In genomic region chr12:132066749-132067148, GRCh38 we compare ENCODE assay signal across 16 cellular contexts.
DNase-seq lines count a peak whose midpoint lies in the region; ATAC-seq, FAIRE-seq and TF ChIP-seq lines count a peak whose summit lies in the region.
"Had no signal": no experiment of that assay in that cellular context is flagged by ENCODE, and none has a peak within 500 bp of the region (broad histone marks: within the 10 kb centered on the region; RNA-seq: fewer than 3 reads in every experiment).

No MANE protein-coding gene starts in this region.

- TF ChIP-seq CTCF in CD4-positive, alpha-beta T cell (IDR thresholded peaks at IDR 0.05), result no peak

- H2BK5ac ChIP-seq in trophoblast cell (ENCODE audit: low read depth, low read length, poor library complexity), result no peak overlapping the region

- H3K23ac ChIP-seq in trophoblast cell (ENCODE audit: low read length), result no peak overlapping the region

- H3K27me3 ChIP-seq in CD4-positive, alpha-beta T cell (ENCODE audit: control insufficient read depth, insufficient read depth, low read length), result no peaks in the 10 kb centered on the region
- no peaks in the 10 kb centered on the region for H3K27me3 ChIP-seq in trophoblast cell (ENCODE audit: insufficient read depth, low read length)
- H3K27me3 ChIP-seq: breast epithelium, upper lobe of left lung had no signal

- peak overlapping the region; percentile 80 for H3K4me3 Mint-ChIP-seq in CD4-positive, alpha-beta T cell
- H3K4me3 Mint-ChIP-seq in activated T-helper 1 cell treated with anti-CD3 and anti-CD28 coated beads, Interleukin-12 subunit alpha, Interleukin-12 subunit beta, Interleukin-2, Interleukin-4 antibody, amounts not matched to agents 30 ng/mL and 10 ng/mL and 1 ng/mL, durations not matched to agents 14 hours and 24 hours and 36 hours, result peak overlapping the region; percentile 73

- H3K4me3 ChIP-seq in trophoblast cell (ENCODE audit: low read depth, low read length), result no peak overlapping the region
- H3K4me3 ChIP-seq: breast epithelium, lung, upper lobe of left lung had no signal

- intact Hi-C loops in CD4-positive, alpha-beta T cell (cut with DNase I, micrococcal nuclease), result no loop called here
- intact Hi-C loops in activated T-helper 1 cell treated with anti-CD3 and anti-CD28 coated beads, Interleukin-12 subunit alpha, Interleukin-12 subunit beta, Interleukin-2, Interleukin-4 antibody, amounts not matched to agents 30 ng/mL and 10 ng/mL and 1 ng/mL, durations not matched to agents 14 hours and 24 hours and 36 hours (cut with micrococcal nuclease), result no loop called here

- CTCF ChIA-PET in CD4-positive, alpha-beta T cell (lab: Charles Lee), result no interaction called here

- no peaks in the 10 kb centered on the region for H3K27me3 Mint-ChIP-seq in CD4-positive, alpha-beta T cell
- no peaks in the 10 kb centered on the region for H3K27me3 Mint-ChIP-seq in activated T-helper 1 cell treated with anti-CD3 and anti-CD28 coated beads, Interleukin-12 subunit alpha, Interleukin-12 subunit beta, Interleukin-2, Interleukin-4 antibody, amounts not matched to agents 30 ng/mL and 10 ng/mL and 1 ng/mL, durations not matched to agents 14 hours and 24 hours and 36 hours (ENCODE audit: insufficient read depth)

- no peak for TF ChIP-seq POLR2A in GM12891 (IDR thresholded peaks at IDR 0.05; ENCODE audit: low read depth, low read length)

- no peak overlapping the region for H3K4ac ChIP-seq in trophoblast cell (ENCODE audit: low read depth, low read length)

- FAIRE-seq in GM12891 (lab: Jason Lieb, UNC), result peak; percentile 48

- H3K4me1 Mint-ChIP-seq in CD4-positive, alpha-beta T cell (ENCODE audit: low read depth), result peaks cover 27% of the 10 kb centered on the region
- peaks cover 23% of the 10 kb centered on the region for H3K4me1 Mint-ChIP-seq in activated T-helper 1 cell treated with anti-CD3 and anti-CD28 coated beads, Interleukin-12 subunit alpha, Interleukin-12 subunit beta, Interleukin-2, Interleukin-4 antibody, amounts not matched to agents 30 ng/mL and 10 ng/mL and 1 ng/mL, durations not matched to agents 14 hours and 24 hours and 36 hours (ENCODE audit: low read depth)

- peak overlapping the region; percentile 70 for H3K27ac Mint-ChIP-seq in CD4-positive, alpha-beta T cell
- no peak overlapping the region for H3K27ac Mint-ChIP-seq in activated T-helper 1 cell treated with anti-CD3 and anti-CD28 coated beads, Interleukin-12 subunit alpha, Interleukin-12 subunit beta, Interleukin-2, Interleukin-4 antibody, amounts not matched to agents 30 ng/mL and 10 ng/mL and 1 ng/mL, durations not matched to agents 14 hours and 24 hours and 36 hours

- POLR2A ChIA-PET in CD4-positive, alpha-beta T cell (lab: Charles Lee), result no interaction called here

- DNase-seq in CD4-positive, alpha-beta T cell, result no peak
- DNase-seq in GM12891 (ENCODE audit: insufficient read length, low spot score) (no peak), myocyte (ENCODE audit: low read depth) (peak; percentile 34), NCI-H128 (lab: John Stamatoyannopoulos, UW; ENCODE audit: unreplicated experiment) (no peak), trophoblast cell (no peak), cerebellum (ENCODE audit: low spot score) (no peak)
- no peak for DNase-seq in activated T-helper 1 cell treated with anti-CD3 and anti-CD28 coated beads, Interleukin-12 subunit alpha, Interleukin-12 subunit beta, Interleukin-2, Interleukin-4 antibody, amounts not matched to agents 30 ng/mL and 10 ng/mL and 1 ng/mL, durations not matched to agents 14 hours and 24 hours and 36 hours (ENCODE audit: low spot score)
- DNase-seq: AML-193, DMS53, NCI-H1092 treated with DMSO at 0.1 percent for 48 hours, NCI-H748 treated with DMSO at 0.1 percent for 48 hours had no signal

- no peak overlapping the region for H2BK12ac ChIP-seq in trophoblast cell (ENCODE audit: low read length)

- H3K18ac ChIP-seq in trophoblast cell (ENCODE audit: low read length), result no peak overlapping the region

- no peaks in the 10 kb centered on the region for H3K9me3 Mint-ChIP-seq in CD4-positive, alpha-beta T cell
- H3K9me3 Mint-ChIP-seq in activated T-helper 1 cell treated with anti-CD3 and anti-CD28 coated beads, Interleukin-12 subunit alpha, Interleukin-12 subunit beta, Interleukin-2, Interleukin-4 antibody, amounts not matched to agents 30 ng/mL and 10 ng/mL and 1 ng/mL, durations not matched to agents 14 hours and 24 hours and 36 hours, result no peaks in the 10 kb centered on the region

- H4K8ac ChIP-seq in trophoblast cell (ENCODE audit: low read depth, low read length), result no peak overlapping the region

- H3K4me2 ChIP-seq in trophoblast cell (ENCODE audit: low read length), result no peak overlapping the region

- no peak overlapping the region for H3K9ac ChIP-seq in trophoblast cell (ENCODE audit: low read length)

- no peak for ATAC-seq in CD4-positive, alpha-beta T cell (ENCODE audit: poor library complexity)
- no peak for ATAC-seq in GM18870 (IDR thresholded peaks at IDR 0.05; ENCODE audit: unreplicated experiment)
- ATAC-seq: Panc1 had no signal

- H3K27ac ChIP-seq in CD4-positive, alpha-beta T cell (ENCODE audit: low read depth, low read length), result no peak overlapping the region
- H3K27ac ChIP-seq in trophoblast cell (ENCODE audit: low read depth, low read length), result no peak overlapping the region
- H3K27ac ChIP-seq: breast epithelium, upper lobe of left lung had no signal

- no peak overlapping the region for H2AK5ac ChIP-seq in trophoblast cell (ENCODE audit: low read length)

- no peak overlapping the region for H2AFZ ChIP-seq in trophoblast cell (ENCODE audit: insufficient read depth, low read length, poor library complexity)

- no peaks in the 10 kb centered on the region for H3K9me3 ChIP-seq in CD4-positive, alpha-beta T cell (ENCODE audit: control insufficient read depth, low read length)
- H3K9me3 ChIP-seq in trophoblast cell (ENCODE audit: insufficient read depth, low read depth, low read length), result peaks cover 4% of the 10 kb centered on the region
- H3K9me3 ChIP-seq: breast epithelium, upper lobe of left lung had no signal

- H4K91ac ChIP-seq in trophoblast cell (ENCODE audit: low read depth, low read length), result no peak overlapping the region

- H4K12ac ChIP-seq in trophoblast cell (ENCODE audit: low read depth, low read length), result no peak overlapping the region

- H3K79me2 ChIP-seq in trophoblast cell (ENCODE audit: control insufficient read depth, insufficient read depth, low read length, poor library complexity), result no peaks in the 10 kb centered on the region

- H3K4me1 ChIP-seq in trophoblast cell (ENCODE audit: control insufficient read depth in 1 of 2, insufficient read depth in 2 of 2, low read length in 2 of 2), result peaks cover 5% of the 10 kb centered on the region in 2 experiments
- H3K4me1 ChIP-seq: breast epithelium, upper lobe of left lung had no signal

- no peak overlapping the region for H2BK120ac ChIP-seq in trophoblast cell (ENCODE audit: insufficient read depth, low read length, poor library complexity)

- no peaks in the 10 kb centered on the region for H3K79me1 ChIP-seq in trophoblast cell (ENCODE audit: low read length)

- H3K14ac ChIP-seq in trophoblast cell (ENCODE audit: low read length), result no peak overlapping the region

- WGBS in trophoblast cell (ENCODE audit: extremely low coverage, insufficient coverage, insufficient read length), result no CpG with 5 or more reads among the region's 23 CpGs

- H3K36me3 Mint-ChIP-seq in CD4-positive, alpha-beta T cell (ENCODE audit: low read depth), result peaks cover 76% of the 10 kb centered on the region
- H3K36me3 Mint-ChIP-seq in activated T-helper 1 cell treated with anti-CD3 and anti-CD28 coated beads, Interleukin-12 subunit alpha, Interleukin-12 subunit beta, Interleukin-2, Interleukin-4 antibody, amounts not matched to agents 30 ng/mL and 10 ng/mL and 1 ng/mL, durations not matched to agents 14 hours and 24 hours and 36 hours (ENCODE audit: low read depth), result peaks cover 49% of the 10 kb centered on the region

- peaks cover 71 to 73% of the 10 kb centered on the region in 2 experiments for H3K36me3 ChIP-seq in trophoblast cell (ENCODE audit: control insufficient read depth in 1 of 2, insufficient read depth in 2 of 2, low read length in 2 of 2)

TF ChIP-seq in GM12891, 5 proteins besides CTCF, POLR2A, EP300 and RAD21:
- TF ChIP-seq SPI1 (IDR thresholded peaks at IDR 0.05; ENCODE audit: low read depth, low read length), result no peak
- no peak for TF ChIP-seq POLR2AphosphoS5 (IDR thresholded peaks at IDR 0.05; ENCODE audit: low read depth, low read length)
- TF ChIP-seq PAX5 (IDR thresholded peaks at IDR 0.05; ENCODE audit: insufficient read depth, low read length, severe bottlenecking), result no peak
- no peak for TF ChIP-seq POU2F2 (IDR thresholded peaks at IDR 0.05; ENCODE audit: low read depth, low read length)
- no peak for TF ChIP-seq TAF1 (IDR thresholded peaks at IDR 0.05; ENCODE audit: low read depth, low read length)
